In genomic region chr7:26293569-26294308, GRCh38 we compare ENCODE assay signal across 9 cellular contexts.
DNase-seq lines count a peak whose midpoint lies in the region; ATAC-seq lines count a peak whose summit lies in the region.
"Had no signal": no experiment of that assay in that cellular context is flagged by ENCODE, and none has a peak within 500 bp of the region (broad histone marks: within the 10 kb centered on the region; RNA-seq: fewer than 3 reads in every experiment).

No MANE protein-coding gene starts in this region.

- peak; percentile 80 for ATAC-seq in GM18867 (IDR thresholded peaks at IDR 0.05; ENCODE audit: unreplicated experiment)
- ATAC-seq in HG03039 (IDR thresholded peaks at IDR 0.05; ENCODE audit: unreplicated experiment), result peak; percentile 67

- H3K27ac ChIP-seq in caudate nucleus (ENCODE audit: low read depth, low read length), result peak overlapping the region; percentile 8

- DNase-seq in T follicular helper cell (ENCODE audit: low read depth) (peak; percentile 18), caudate nucleus (lab: John Stamatoyannopoulos, UW) (no peak), NCI-H1105 treated with DMSO at 0.1 percent for 48 hours (lab: John Stamatoyannopoulos, UW) (no peak), DMS153 (lab: John Stamatoyannopoulos, UW) (no peak), inferior parietal cortex (ENCODE audit: extremely low spot score) (no peak)
- DNase-seq in stimulated activated CD8-positive, alpha-beta memory T cell treated with anti-CD3 and anti-CD28 coated beads, Interleukin-4, amount 100 ng/mL, for 48 hours, result peak; percentile 71
- DNase-seq: heart right ventricle had no signal

Comparison
In these comparisons a context has a peak if more than half of its experiments do, and no peak if none do; other contexts are left out.
1. DNase-seq: peak in T follicular helper cell (single experiment) and stimulated activated CD8-positive, alpha-beta memory T cell treated with anti-CD3 and anti-CD28 coated beads, Interleukin-4, amount 100 ng/mL, for 48 hours (single experiment); none in caudate nucleus (0 of 61), NCI-H1105 treated with DMSO at 0.1 percent for 48 hours (single experiment), DMS153 (single experiment) and inferior parietal cortex (single experiment).